In the genomic region with DNA sequence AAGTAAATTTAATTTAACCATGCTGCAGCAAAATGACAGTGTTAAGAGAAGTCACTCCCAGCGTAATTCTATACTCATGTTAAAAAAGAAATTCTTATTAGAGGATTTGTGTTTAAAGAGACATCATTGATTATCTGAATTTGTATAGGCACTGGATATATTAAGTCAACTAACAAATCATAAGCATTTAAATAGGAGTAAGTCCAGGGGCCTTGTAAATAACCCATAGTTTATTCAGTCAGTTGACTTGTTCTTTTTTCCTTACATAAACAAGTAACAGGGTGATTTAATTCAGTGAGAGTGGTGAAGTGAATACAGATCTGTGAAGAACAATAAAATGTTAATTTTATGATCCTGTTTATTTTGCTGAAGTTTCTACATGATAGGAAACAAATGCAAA, we compare ENCODE assay signal across 25 cellular contexts.
"Had no signal": no experiment of that assay in that cellular context is flagged by ENCODE, and none has a peak within 500 bp of the region (broad histone marks: within the 10 kb centered on the region; RNA-seq: fewer than 3 reads in every experiment).

No MANE protein-coding gene starts in this region.

- H3K9me3 Mint-ChIP-seq: dendritic cell treated with granulocyte-macrophage colony-stimulating factor and Interleukin-4, amounts not matched to agents 40 ng/mL and 50 ng/mL, for 4 days; effector memory CD8-positive, alpha-beta T cell; endodermal cell had no signal

- DNase-seq: colonic mucosa; cortex of kidney; dermis blood vessel endothelial cell; dorsolateral prefrontal cortex; effector CD4-positive, alpha-beta T cell; effector CD8-positive, alpha-beta T cell; effector memory CD4-positive, alpha-beta T cell; effector memory CD8-positive, alpha-beta T cell; endodermal cell; erythroblast; esophagus squamous epithelium; foreskin fibroblast; foreskin keratinocyte; foreskin melanocyte; gastrocnemius medialis; glutamatergic neuron; head of caudate nucleus; heart left ventricle; heart right ventricle had no signal

- H3K27ac Mint-ChIP-seq: dendritic cell treated with granulocyte-macrophage colony-stimulating factor and Interleukin-4, amounts not matched to agents 40 ng/mL and 50 ng/mL, for 4 days; effector memory CD8-positive, alpha-beta T cell; endodermal cell had no signal

- H3K27me3 ChIP-seq: colonic mucosa, dorsolateral prefrontal cortex, esophagus muscularis mucosa, esophagus squamous epithelium, foreskin keratinocyte, gastrocnemius medialis, gastroesophageal sphincter, heart left ventricle, heart right ventricle had no signal

- H3K4me3 ChIP-seq: colonic mucosa, coronary artery, dorsolateral prefrontal cortex, esophagus muscularis mucosa, esophagus squamous epithelium, gastrocnemius medialis, gastroesophageal sphincter, heart left ventricle, heart right ventricle had no signal

- H3K9me3 ChIP-seq: colonic mucosa, esophagus muscularis mucosa, esophagus squamous epithelium, gastrocnemius medialis, gastroesophageal sphincter, heart left ventricle, heart right ventricle had no signal

- H3K4me3 Mint-ChIP-seq: dendritic cell treated with granulocyte-macrophage colony-stimulating factor and Interleukin-4, amounts not matched to agents 40 ng/mL and 50 ng/mL, for 4 days; effector memory CD8-positive, alpha-beta T cell; endodermal cell had no signal

- H3K27ac ChIP-seq: colonic mucosa, coronary artery, epithelial cell of prostate, esophagus muscularis mucosa, esophagus squamous epithelium, foreskin keratinocyte, gastrocnemius medialis, gastroesophageal sphincter, heart left ventricle, heart right ventricle had no signal

- H3K4me1 ChIP-seq: colonic mucosa, esophagus muscularis mucosa, esophagus squamous epithelium, foreskin keratinocyte, gastrocnemius medialis, gastroesophageal sphincter, heart left ventricle, heart right ventricle had no signal

- ATAC-seq: effector memory CD8-positive, alpha-beta T cell; esophagus mucosa; foreskin keratinocyte; gastrocnemius medialis; gastroesophageal sphincter; heart left ventricle; heart right ventricle had no signal

- H3K27me3 Mint-ChIP-seq: dendritic cell treated with granulocyte-macrophage colony-stimulating factor and Interleukin-4, amounts not matched to agents 40 ng/mL and 50 ng/mL, for 4 days; effector memory CD8-positive, alpha-beta T cell had no signal

- H3K36me3 ChIP-seq: colonic mucosa, gastrocnemius medialis had no signal
